8 cellular contexts compared by ENCODE assay signal in the genomic region with DNA sequence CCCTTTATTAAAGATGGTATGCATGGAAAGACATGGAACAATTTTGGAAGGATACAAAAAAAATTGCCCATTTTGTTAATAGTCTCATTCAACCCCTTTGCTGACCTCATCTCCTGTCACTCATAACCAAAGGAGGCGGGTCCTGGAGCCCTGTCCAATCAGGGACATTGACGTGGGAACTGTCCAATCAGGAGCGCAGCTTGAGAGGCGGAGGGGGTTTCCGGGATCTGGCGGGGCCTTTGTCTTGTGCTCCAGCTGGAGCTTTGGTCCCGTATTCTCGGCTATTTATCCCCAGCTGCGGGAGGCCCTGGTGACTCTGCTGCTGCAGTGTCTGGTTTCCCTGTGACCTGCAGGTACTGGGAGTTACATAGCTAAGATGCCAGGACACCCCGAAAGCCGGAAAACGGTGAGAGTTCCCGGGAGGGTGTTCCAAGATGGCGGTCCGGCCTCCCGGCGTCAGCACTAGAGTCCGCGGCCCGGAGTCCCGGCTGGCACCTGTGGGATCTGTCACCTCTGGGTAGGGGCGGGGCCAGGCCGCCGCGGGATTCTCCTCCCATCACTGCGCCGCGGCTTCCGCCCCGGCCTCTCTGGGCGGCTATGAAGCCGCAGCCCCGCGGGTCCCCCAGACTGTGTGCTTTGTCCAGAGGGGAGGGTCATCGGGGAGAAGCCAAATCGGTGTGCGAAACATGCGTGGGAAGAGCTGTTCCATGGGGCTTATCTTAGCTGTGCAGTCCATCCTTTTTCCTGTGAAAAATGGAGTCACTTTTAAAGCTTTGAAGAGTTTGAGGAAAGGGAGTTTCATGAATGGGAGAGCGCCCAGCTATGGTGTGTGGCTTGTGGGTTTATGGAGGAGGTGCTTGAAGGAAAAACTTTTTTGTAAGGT. TPM values are rescaled to one million over a fixed set of nuclear protein-coding genes. Genes with fewer than 3 reads are reported as not detected.
DNase-seq lines count a peak whose midpoint lies in the region; ATAC-seq lines count a peak whose summit lies in the region.

Gene ZNF678 (plus strand): TSS at position 238 of the 883 bp plus-strand sequence. CDS start 87,436 bp downstream, outside the sequence.

- H3K27ac ChIP-seq in BLaER1 treated with 17β-estradiol and CSF1 and Interleukin-3, amounts not matched to agents 10 nM and 100 nM, result peak within 1 kb of the TSS; percentile 88 to 95 (median 91)

- peaks cover 62 to 82% (median 80%) of the 10 kb centered on the region in 11 experiments for H3K9me3 ChIP-seq in BLaER1 treated with 17β-estradiol and CSF1 and Interleukin-3, amounts not matched to agents 10 nM and 100 nM (replicated peaks in 1 of 11)

- ATAC-seq in GM19351 (IDR thresholded peaks at IDR 0.05; ENCODE audit: unreplicated experiment) (peak; percentile 95), HG03520 (IDR thresholded peaks at IDR 0.05; ENCODE audit: unreplicated experiment) (peak; percentile 93)

- H3K9ac ChIP-seq in BLaER1 treated with 17β-estradiol and CSF1 and Interleukin-3, amounts not matched to agents 10 nM and 100 nM, result peak within 1 kb of the TSS; percentile 85 to 93 (median 88)

- peaks cover 27% of the 10 kb centered on the region for H3K36me3 Mint-ChIP-seq in activated CD4-positive, alpha-beta T cell treated with anti-CD3 and anti-CD28 coated beads, Interleukin-2, amount 10 ng/mL, durations not matched to agents 7 days and 5 days (ENCODE audit: low read depth)

- peak within 1 kb of the TSS; percentile 90 for H3K4me3 Mint-ChIP-seq in activated CD4-positive, alpha-beta T cell treated with anti-CD3 and anti-CD28 coated beads, Interleukin-2, amount 10 ng/mL, durations not matched to agents 7 days and 5 days

- peaks cover 25% of the 10 kb centered on the region for H3K4me1 Mint-ChIP-seq in activated CD4-positive, alpha-beta T cell treated with anti-CD3 and anti-CD28 coated beads, Interleukin-2, amount 10 ng/mL, durations not matched to agents 7 days and 5 days

- H3K9me3 Mint-ChIP-seq in activated CD4-positive, alpha-beta T cell treated with anti-CD3 and anti-CD28 coated beads, Interleukin-2, amount 10 ng/mL, durations not matched to agents 7 days and 5 days, result peaks cover 13% of the 10 kb centered on the region

- H3K27me3 ChIP-seq in BLaER1 treated with 17β-estradiol and CSF1 and Interleukin-3, amounts not matched to agents 10 nM and 100 nM, result no peaks in the 10 kb centered on the region

- H3K4me3 ChIP-seq in BLaER1 treated with 17β-estradiol and CSF1 and Interleukin-3, amounts not matched to agents 10 nM and 100 nM, result peak within 1 kb of the TSS; percentile 71 to 87 (median 82)

- H3K4me1 ChIP-seq in BLaER1 treated with 17β-estradiol and CSF1 and Interleukin-3, amounts not matched to agents 10 nM and 100 nM, result peaks cover 7 to 15% (median 12%) of the 10 kb centered on the region in 10 experiments; a peak in 18 of 20 replicates

- peaks cover 16% of the 10 kb centered on the region for H3K27me3 Mint-ChIP-seq in activated CD4-positive, alpha-beta T cell treated with anti-CD3 and anti-CD28 coated beads, Interleukin-2, amount 10 ng/mL, durations not matched to agents 7 days and 5 days

- peaks cover 24 to 34% (median 31%) of the 10 kb centered on the region in 11 experiments for H3K36me3 ChIP-seq in BLaER1 treated with 17β-estradiol and CSF1 and Interleukin-3, amounts not matched to agents 10 nM and 100 nM

- H3K4me2 ChIP-seq in BLaER1 treated with 17β-estradiol and CSF1 and Interleukin-3, amounts not matched to agents 10 nM and 100 nM, result peak within 1 kb of the TSS; percentile 79 to 95 (median 84)

- H4K20me1 ChIP-seq in BLaER1 treated with 17β-estradiol and CSF1 and Interleukin-3, amounts not matched to agents 10 nM and 100 nM, result no peaks in the 10 kb centered on the region

- DNase-seq in NCI-H526 treated with DMSO at 0.1 percent for 48 hours (lab: John Stamatoyannopoulos, UW), result peak; percentile 77
- peak; percentile 86 for DNase-seq in activated CD4-positive, alpha-beta T cell treated with anti-CD3 and anti-CD28 coated beads, Interleukin-2, amount 10 ng/mL, durations not matched to agents 7 days and 5 days
- peak; percentile 96 for DNase-seq in dedifferentiated amniotic fluid mesenchymal stem cell (ENCODE audit: extremely low spot score)
- DNase-seq in left kidney (ENCODE audit: low read depth, low spot score), result peak; percentile 98
- peak; percentile 93 for DNase-seq in stimulated activated CD4-positive, alpha-beta T cell treated with anti-CD3 and anti-CD28 coated beads, Interleukin-1b, Interleukin-23, amount 100 ng/mL, for 48 hours

- POLR2A ChIA-PET in activated CD4-positive, alpha-beta T cell treated with anti-CD3 and anti-CD28 coated beads, Interleukin-2, amount 10 ng/mL, durations not matched to agents 7 days and 5 days (lab: Charles Lee), result interaction anchor here (0.7 kb wide), 1 partner anchor 22 kb away, joined by 3 read pairs; no protein-coding TSS in a partner anchor

- CTCF ChIA-PET in activated CD4-positive, alpha-beta T cell treated with anti-CD3 and anti-CD28 coated beads, Interleukin-2, amount 10 ng/mL, durations not matched to agents 7 days and 5 days (lab: Charles Lee), result interaction anchor here (0.8 to 3.4 kb wide), 3 partner anchors 20 to 22 kb away, joined by 3 to 16 read pairs (median 3); no protein-coding TSS in a partner anchor

- H3K27ac Mint-ChIP-seq in activated CD4-positive, alpha-beta T cell treated with anti-CD3 and anti-CD28 coated beads, Interleukin-2, amount 10 ng/mL, durations not matched to agents 7 days and 5 days, result peak within 1 kb of the TSS; percentile 90

RNA-seq across cellular contexts. Expression of gene ZNF678, which starts in this region (rescaled TPM):
- 1 to 10 TPM; 4.2 to 4.5 TPM for total RNA-seq in activated CD4-positive, alpha-beta T cell treated with anti-CD3 and anti-CD28 coated beads, Interleukin-2, amount 10 ng/mL, durations not matched to agents 7 days and 5 days

Comparison
In these comparisons a context has a peak if more than half of its experiments do, and no peak if none do; other contexts are left out.
1. Peak in every context shown above with its lines: DNase-seq, ATAC-seq, H3K4me3 ChIP-seq and H3K27ac ChIP-seq.